Comparison of ENCODE assay signal across 8 cellular contexts in the genomic region with DNA sequence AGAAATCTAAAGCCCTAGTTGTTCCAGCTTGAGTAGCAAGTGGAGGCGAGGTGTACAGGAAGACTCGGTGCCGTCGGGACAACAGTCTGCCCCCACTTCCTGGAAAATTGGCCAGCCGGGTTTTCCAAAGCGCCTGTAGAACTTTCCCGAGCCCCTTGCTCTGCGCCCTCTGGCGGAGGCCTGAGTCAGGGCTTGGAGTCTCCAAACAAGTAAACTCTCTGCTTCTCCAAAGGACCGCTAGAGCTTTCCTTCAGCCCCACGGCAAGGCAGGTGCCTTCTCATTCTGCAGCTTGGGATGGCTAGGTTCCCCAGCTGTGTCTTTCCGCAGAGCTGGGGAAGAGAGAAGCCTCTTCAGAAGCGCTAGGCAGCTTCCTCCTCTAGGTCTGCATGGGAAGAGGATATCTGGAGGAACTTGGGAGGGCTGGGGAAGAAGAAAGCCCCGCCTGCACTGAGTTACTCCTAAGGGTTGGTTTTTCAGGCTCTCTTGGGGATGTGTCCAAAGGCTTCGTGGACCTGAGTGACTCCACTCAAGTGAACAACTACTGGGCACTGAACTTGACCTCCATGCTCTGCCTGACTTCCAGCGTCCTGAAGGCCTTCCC. TPM values are rescaled to one million over a fixed set of nuclear protein-coding genes. Genes with fewer than 3 reads are reported as not detected.
DNase-seq lines count a peak whose midpoint lies in the region; ATAC-seq, FAIRE-seq and TF ChIP-seq lines count a peak whose summit lies in the region.

No MANE protein-coding gene starts in this region.

- DNase-seq in BJ (ENCODE audit: low read depth) = no peak
- peak; percentile 47 for DNase-seq in NCI-H524 treated with DMSO at 0.1 percent for 48 hours (lab: John Stamatoyannopoulos, UW)
- peak; percentile 76 to 81 for DNase-seq in activated CD4-positive, alpha-beta T cell treated with anti-CD3 and anti-CD28 coated beads, Interleukin-2, amount 50 U/mL, for 48 hours
- DNase-seq in H1 (ENCODE audit: low read depth in 1 of 2, low spot score in 2 of 2) = peak; percentile 81 to 96
- peak; percentile 87 for DNase-seq in lung microvascular endothelial cell (ENCODE audit: low read depth in 2 of 2)
- peak; percentile 20 to 42 (median 26) for DNase-seq in stimulated activated CD4-positive, alpha-beta T cell treated with anti-CD3 and anti-CD28 coated beads, TNF-alpha, amount 100 ng/mL, for 4 hours (ENCODE audit: low read depth in 3 of 3)

- FAIRE-seq in H1 (lab: Jason Lieb, UNC) = no peak

- peak; percentile 41 to 65 for TF ChIP-seq RAD21 in H1 (IDR thresholded peaks at IDR 0.05 in 1 of 2, conservative IDR thresholded peaks at IDR 0.05 in 1 of 2; ENCODE audit: low read depth in 2 of 2, low read length in 2 of 2)

- WGBS in H1 (ENCODE audit: extremely low coverage in 1 of 2, insufficient coverage in 1 of 2, insufficient read length in 1 of 2, insufficient replicate concordance in 2 of 2, low coverage in 1 of 2, low lambda C conversion rate in 2 of 2, missing lambda C conversion rate in 1 of 2), 2 experiments = 14% methylated on average over 15 of the region's 16 CpGs; no CpG with 5 or more reads in 1 of the 2 experiments

- no peak overlapping the region for H3K14ac ChIP-seq in H1 (ENCODE audit: insufficient read length)

- H3K4me2 ChIP-seq in H1 (ENCODE audit: insufficient read depth in 1 of 2, low read depth in 2 of 2, low read length in 2 of 2) = peak overlapping the region; percentile 67 to 95

- H4K20me1 ChIP-seq in H1 (replicated peaks in 1 of 2; ENCODE audit: control insufficient read depth in 1 of 2, insufficient read depth in 2 of 2, low read length in 2 of 2) = peaks cover 0 to 7% of the 10 kb centered on the region in 2 experiments

- no peak overlapping the region; the same call in 1 of the 2 replicates for H2BK12ac ChIP-seq in H1 (ENCODE audit: low read depth, low read length)

- no peak overlapping the region for H2BK5ac ChIP-seq in H1 (ENCODE audit: low read depth, low read length)

- no peak overlapping the region for H4K91ac ChIP-seq in H1 (replicated peaks; ENCODE audit: insufficient read length, low read length)

- peak overlapping the region; percentile 60 for H3K4me3 ChIP-seq in BJ (ENCODE audit: low read depth, low read length)
- H3K4me3 ChIP-seq in H1 (ENCODE audit: extremely low read depth in 1 of 4, insufficient read depth in 2 of 4, low read depth in 3 of 4, low read length in 4 of 4) = peak overlapping the region; percentile 47 to 68 (median 65)

- H2BK20ac ChIP-seq in H1 (ENCODE audit: low read length) = no peak overlapping the region

- 0 out of 2 replicates have a peak overlapping the region, but pooled peaks have one; percentile 65 for H2BK15ac ChIP-seq in H1 (ENCODE audit: low read length)

- H3K27me3 ChIP-seq in BJ (ENCODE audit: control insufficient read depth, insufficient read depth, low read length) (peaks cover 2% of the 10 kb centered on the region), H1 (replicated peaks in 1 of 4; ENCODE audit: control insufficient read depth in 3 of 4, extremely low read depth in 1 of 4, insufficient read depth in 3 of 4, low read length in 3 of 4) (peaks cover 4 to 36% (median 24%) of the 10 kb centered on the region in 4 experiments)

- CTCF ChIA-PET in BJ (lab: Yijun Ruan, JAX) (interaction anchor here (0.6 to 3.0 kb wide), 38 partner anchors 8 to 1378 kb away, joined by 3 to 40 read pairs (median 4); partner anchors contain the start of genes EMX1 and SMYD5), H1 (lab: Charles Lee; ENCODE audit: partially characterized antibody) (interaction anchor here (0.7 to 19.1 kb wide), 39 partner anchors 8 to 289 kb away, joined by 3 to 497 read pairs (median 4); partner anchors contain the start of gene EMX1)

- peaks cover 0 to 8% (median 1%) of the 10 kb centered on the region in 4 experiments; a peak in 5 of 7 replicates for H3K4me1 ChIP-seq in H1 (replicated peaks in 1 of 4; ENCODE audit: control insufficient read depth in 3 of 4, insufficient read depth in 4 of 4, low read length in 3 of 4)

- H2BK120ac ChIP-seq in H1 (replicated peaks; ENCODE audit: low read depth, low read length) = no peak overlapping the region

- H3K79me2 ChIP-seq in H1 (ENCODE audit: control insufficient read depth in 1 of 2, insufficient read depth in 2 of 2, low read length in 2 of 2) = no peaks in the 10 kb centered on the region

- no peaks in the 10 kb centered on the region for H3K9me3 ChIP-seq in H1 (ENCODE audit: insufficient read depth in 2 of 2, low read depth in 1 of 2, low read length in 1 of 2)

- no peak overlapping the region for H3K56ac ChIP-seq in H1 (replicated peaks; ENCODE audit: insufficient read length, low read depth, low read length)

- no peak overlapping the region for H3K9ac ChIP-seq in H1 (replicated peaks in 1 of 4; ENCODE audit: extremely low read depth in 1 of 4, low read depth in 3 of 4, low read length in 3 of 4)

- H3K23me2 ChIP-seq in H1 (ENCODE audit: low read depth, low read length) = peaks cover 9% of the 10 kb centered on the region; the same call in 1 of the 2 replicates

- no peak overlapping the region for H2AK5ac ChIP-seq in H1 (ENCODE audit: low read depth, low read length)

- TF ChIP-seq POLR2A in H1 (IDR thresholded peaks at IDR 0.05; ENCODE audit: control extremely low read depth in 1 of 2, low read depth in 2 of 2, low read length in 2 of 2) = no peak

- POLR2A ChIA-PET in BJ (lab: Charles Lee) = no interaction called here
- POLR2A ChIA-PET in H1 (lab: Charles Lee; ENCODE audit: partially characterized antibody) = interaction anchor here (1.2 to 2.0 kb wide), 3 partner anchors 30 to 87 kb away, joined by 3 to 7 read pairs (median 7); partner anchors contain the start of gene EMX1

- ATAC-seq in GM19324 (IDR thresholded peaks at IDR 0.05; ENCODE audit: low FRiP score, unreplicated experiment) (peak; percentile 26), HG03460 (IDR thresholded peaks at IDR 0.05; ENCODE audit: unreplicated experiment) (peak; percentile 40)

- H3K36me3 ChIP-seq in BJ (ENCODE audit: control insufficient read depth, insufficient read depth, low read length) = no peaks in the 10 kb centered on the region
- no peaks in the 10 kb centered on the region for H3K36me3 ChIP-seq in H1 (ENCODE audit: control insufficient read depth in 2 of 4, insufficient read depth in 4 of 4, low read length in 3 of 4)

- TF ChIP-seq CTCF in BJ (IDR thresholded peaks at IDR 0.05; ENCODE audit: insufficient read depth, low read depth, low read length) (peak; percentile 99), H1 (IDR thresholded peaks at IDR 0.05; ENCODE audit: control extremely low read depth in 1 of 3, insufficient read depth in 1 of 3, low read depth in 1 of 3, low read length in 3 of 3) (peak; percentile 79 to 98 (median 97))

- no peak overlapping the region for H4K5ac ChIP-seq in H1 (ENCODE audit: insufficient read length, low read depth, low read length)

- H3K4ac ChIP-seq in H1 (replicated peaks; ENCODE audit: insufficient read length, low read depth, low read length) = no peak overlapping the region

- no peak overlapping the region for H3K27ac ChIP-seq in H1 (ENCODE audit: low read depth, low read length)

- TF ChIP-seq EP300 in H1 (IDR thresholded peaks at IDR 0.05; ENCODE audit: borderline replicate concordance in 1 of 2, low read depth in 2 of 2, low read length in 2 of 2) = no peak; a peak in 1 of 3 replicates

- peak overlapping the region; percentile 82; the same call in 1 of the 2 replicates for H3K18ac ChIP-seq in H1 (ENCODE audit: extremely low read depth, low read length)

- H4K8ac ChIP-seq in H1 (ENCODE audit: extremely low read depth, insufficient read depth, low read length) = no peak overlapping the region

- H3K79me1 ChIP-seq in H1 (ENCODE audit: low read depth, low read length) = no peaks in the 10 kb centered on the region

- H3K23ac ChIP-seq in H1 (ENCODE audit: insufficient read length) = no peak overlapping the region

- H2AFZ ChIP-seq in H1 (ENCODE audit: low read length) = peak overlapping the region; percentile 93; the same call in 1 of the 2 replicates

TF ChIP-seq in H1, 55 proteins besides CTCF, POLR2A, EP300 and RAD21 (continues in another document):
- TF ChIP-seq SRF (IDR thresholded peaks at IDR 0.05; ENCODE audit: low read depth, low read length) = no peak
- no peak for TF ChIP-seq SAP30 (IDR thresholded peaks at IDR 0.05; ENCODE audit: insufficient read depth, insufficient replicate concordance, low read length)
- no peak for TF ChIP-seq TAF7 (optimal IDR thresholded peaks at IDR 0.05; ENCODE audit: borderline replicate concordance, low read depth, low read length)

RNA-seq across cellular contexts. Expression of gene SPR, which starts 0.7 kb away (rescaled TPM):
- 14.9 and 22.9 TPM in 2 replicates for polyA plus RNA-seq in BJ (2011; rRNA removed)
- polyA minus RNA-seq in BJ (2011; rRNA and poly(A)+ RNA removed) = 4.9 and 5.8 TPM in 2 replicates
- 10.7 and 11.5 TPM in 2 replicates for total RNA-seq in H1 (2021; fragmentation: NEBNext Ultra II Directional; extraction: Animal tissue kit (Norgen Biotek cat#: 25700))
- 4.2 and 4.5 TPM in 2 replicates for polyA plus RNA-seq in H1 (2011; rRNA removed)
- 8.9 TPM for polyA plus RNA-seq in H1 (2011; cell fraction: cytosol; rRNA removed)
- polyA plus RNA-seq in H1 (2011; cell fraction: nucleus; rRNA removed) = 5.4 TPM
- polyA plus RNA-seq in H1 (2012, experiment 1 of 2) = 7.2 to 11.0 TPM (median 10.2 TPM) in 4 replicates
- 9.2 TPM for polyA plus RNA-seq in H1 (2012, experiment 2 of 2)
- 5.3 TPM for polyA plus RNA-seq in H1 (2013, experiment 1 of 2)
- 6.1 TPM for polyA plus RNA-seq in H1 (2013, experiment 2 of 2)
- polyA minus RNA-seq in H1 (2011; rRNA and poly(A)+ RNA removed) = 2.3 and 4.9 TPM in 2 replicates
- 4.0 TPM for polyA minus RNA-seq in H1 (2011; cell fraction: cytosol; rRNA and poly(A)+ RNA removed)
- polyA minus RNA-seq in H1 (2011; cell fraction: nucleus; rRNA and poly(A)+ RNA removed) = 2.3 TPM
- total RNA-seq in lung microvascular endothelial cell = 37.7 and 51.6 TPM in 2 replicates

RNA-seq across cellular contexts. Expression of gene EMX1, which starts 29.4 kb away (rescaled TPM):
- polyA plus RNA-seq in BJ (2011; rRNA removed) = not detected in 2 replicates
- not detected in 2 replicates for polyA minus RNA-seq in BJ (2011; rRNA and poly(A)+ RNA removed)
- 4.8 and 4.9 TPM in 2 replicates for total RNA-seq in H1 (2021; fragmentation: NEBNext Ultra II Directional; extraction: Animal tissue kit (Norgen Biotek cat#: 25700))
- 2.4 and 3.3 TPM in 2 replicates for polyA plus RNA-seq in H1 (2011; rRNA removed)
- polyA plus RNA-seq in H1 (2011; cell fraction: cytosol; rRNA removed) = 2.8 TPM
- polyA plus RNA-seq in H1 (2011; cell fraction: nucleus; rRNA removed) = 3.5 TPM
- polyA plus RNA-seq in H1 (2012, experiment 1 of 2) = 2.2 to 3.8 TPM (median 3.0 TPM) in 4 replicates
- 1.8 TPM for polyA plus RNA-seq in H1 (2012, experiment 2 of 2)
- polyA plus RNA-seq in H1 (2013, experiment 1 of 2) = 3.2 TPM
- polyA plus RNA-seq in H1 (2013, experiment 2 of 2) = 3.2 TPM
- 1.1 and 2.1 TPM in 2 replicates for polyA minus RNA-seq in H1 (2011; rRNA and poly(A)+ RNA removed)
- 3.4 TPM for polyA minus RNA-seq in H1 (2011; cell fraction: cytosol; rRNA and poly(A)+ RNA removed)
- polyA minus RNA-seq in H1 (2011; cell fraction: nucleus; rRNA and poly(A)+ RNA removed) = 3.5 TPM
- total RNA-seq in lung microvascular endothelial cell = not detected in 2 replicates
